ENCODE assay signal across 29 cellular contexts in the genomic region with DNA sequence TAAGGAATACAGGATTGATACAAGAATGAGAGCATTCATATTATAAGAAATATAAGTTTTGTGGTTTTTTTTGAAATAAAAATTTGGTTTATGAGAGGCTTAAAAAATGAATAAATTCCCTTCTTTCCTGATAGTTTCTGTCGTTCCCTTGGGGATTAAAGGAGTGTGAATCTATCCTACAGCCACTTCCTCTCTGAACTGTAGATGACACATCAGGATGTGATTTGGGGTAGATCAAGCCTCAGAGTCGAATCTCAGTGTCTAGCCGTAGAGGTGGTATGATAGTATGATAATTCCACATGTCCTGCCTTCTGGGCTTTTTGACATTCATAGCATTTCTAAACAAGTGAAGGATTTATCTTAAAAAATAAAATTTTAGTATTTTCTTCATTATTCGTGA.
DNase-seq lines count a peak whose midpoint lies in the region; ATAC-seq, FAIRE-seq and TF ChIP-seq lines count a peak whose summit lies in the region.
"Had no signal": no experiment of that assay in that cellular context is flagged by ENCODE, and none has a peak within 500 bp of the region (broad histone marks: within the 10 kb centered on the region; RNA-seq: fewer than 3 reads in every experiment).

No MANE protein-coding gene starts in this region.

- H3K79me2 ChIP-seq in HepG2 (ENCODE audit: insufficient read depth, low read length), result no peaks in the 10 kb centered on the region

- POLR2A ChIA-PET in HepG2 (lab: Yijun Ruan, JAX), result no interaction called here

- H4K91ac ChIP-seq in mesenchymal stem cell (ENCODE audit: low read length), result no peak overlapping the region

- no peaks in the 10 kb centered on the region for H4K20me1 ChIP-seq in HepG2 (ENCODE audit: insufficient read depth, low read length)

- 80% methylated on average over 1 of the region's 4 CpGs for WGBS in mesenchymal stem cell
- 98% methylated on average over 4 of the region's 4 CpGs for WGBS in HepG2 (ENCODE audit: low lambda C conversion rate)

- H3K4me3 ChIP-seq in AG10803 (ENCODE audit: low read length), result no peak overlapping the region
- H3K4me3 ChIP-seq in mesenchymal stem cell (ENCODE audit: insufficient read depth in 1 of 2, low read depth in 1 of 2, low read length in 2 of 2), result no peak overlapping the region
- no peak overlapping the region for H3K4me3 ChIP-seq in uterus
- no peak overlapping the region for H3K4me3 ChIP-seq in HepG2 (replicated peaks in 1 of 3; ENCODE audit: insufficient read depth in 1 of 3, low read depth in 2 of 3, low read length in 3 of 3)
- H3K4me3 ChIP-seq: adrenal gland, lower lobe of right lung, right lobe of liver, SJCRH30, tibial nerve had no signal

- H3K23ac ChIP-seq in mesenchymal stem cell (ENCODE audit: low read length in 2 of 2), result no peak overlapping the region

- no peak overlapping the region for H2BK15ac ChIP-seq in mesenchymal stem cell (ENCODE audit: low read depth, poor library complexity, severe bottlenecking)

- no peak for TF ChIP-seq RAD21 in HepG2 (CRISPR knock-in tag; IDR thresholded peaks at IDR 0.05)

- H2AFZ ChIP-seq in mesenchymal stem cell (ENCODE audit: low read depth, low read length) (no peak overlapping the region), HepG2 (ENCODE audit: low read length) (no peak overlapping the region)

- H3K4me1 ChIP-seq in mesenchymal stem cell (ENCODE audit: control insufficient read depth, insufficient read depth, low read depth, low read length) (no peaks in the 10 kb centered on the region), uterus (no peaks in the 10 kb centered on the region), HepG2 (ENCODE audit: insufficient read depth, low read length) (no peaks in the 10 kb centered on the region)
- H3K4me1 ChIP-seq: BE2C, lower lobe of right lung, right lobe of liver, SJCRH30 had no signal

- H3K4me2 ChIP-seq in mesenchymal stem cell (ENCODE audit: low read length, poor library complexity, severe bottlenecking) (no peak overlapping the region), HepG2 (ENCODE audit: low read depth, low read length) (no peak overlapping the region)

- H3K4ac ChIP-seq in mesenchymal stem cell (ENCODE audit: low read depth in 1 of 2, low read length in 2 of 2), result no peak overlapping the region

- H2BK5ac ChIP-seq in mesenchymal stem cell (ENCODE audit: low read depth, low read length, poor library complexity, severe bottlenecking), result no peak overlapping the region

- in situ Hi-C loops in HepG2 (cut with HindIII; ENCODE audit: extremely low pct_ligation_motif_present, low pct_unique_long_range_greater_than_20kb), result no loop called here

- H3K9me3 ChIP-seq in mesenchymal stem cell (ENCODE audit: control insufficient read depth, low read length) (peaks cover 2% of the 10 kb centered on the region), uterus (no peaks in the 10 kb centered on the region), HepG2 (ENCODE audit: low read length) (no peaks in the 10 kb centered on the region)
- H3K9me3 ChIP-seq: BE2C, lower lobe of right lung, right lobe of liver, SJCRH30 had no signal

- no peak overlapping the region for H3K18ac ChIP-seq in mesenchymal stem cell (ENCODE audit: low read depth in 1 of 2, low read length in 2 of 2)

- H4K8ac ChIP-seq in mesenchymal stem cell (ENCODE audit: low read length), result no peak overlapping the region

- H3K9ac ChIP-seq in mesenchymal stem cell (ENCODE audit: low read length) (no peak overlapping the region), HepG2 (ENCODE audit: insufficient read depth, low read depth, low read length) (no peak overlapping the region)

- no peak for TF ChIP-seq POLR2A in uterus (IDR thresholded peaks at IDR 0.05)
- TF ChIP-seq POLR2A in HepG2 (IDR thresholded peaks at IDR 0.05; ENCODE audit: insufficient read depth in 1 of 2, low read depth in 2 of 2, low read length in 2 of 2), result no peak

- H2AK5ac ChIP-seq in mesenchymal stem cell (ENCODE audit: low read length, severe bottlenecking), result no peak overlapping the region

- TF ChIP-seq CTCF in AG10803 (conservative IDR thresholded peaks at IDR 0.05; ENCODE audit: low read length) (no peak), uterus (IDR thresholded peaks at IDR 0.05) (no peak), HepG2 (CRISPR knock-in tag; IDR thresholded peaks at IDR 0.05) (no peak)

- no peak for FAIRE-seq in HepG2 (lab: Jason Lieb, UNC)
- FAIRE-seq: A204.1, bronchial epithelial cell had no signal

- H3K27ac ChIP-seq in mesenchymal stem cell (ENCODE audit: low read length, poor library complexity, severe bottlenecking), result no peak overlapping the region
- H3K27ac ChIP-seq in uterus, result no peak overlapping the region
- no peak overlapping the region for H3K27ac ChIP-seq in HepG2 (ENCODE audit: extremely low read length, insufficient read depth, low read length)
- H3K27ac ChIP-seq: adrenal gland, lower lobe of right lung, right lobe of liver, SJCRH30, tibial nerve had no signal

- peaks cover 7% of the 10 kb centered on the region for H3K79me1 ChIP-seq in mesenchymal stem cell (replicated peaks; ENCODE audit: low read length, poor library complexity, severe bottlenecking)

- BruUV-seq in HepG2 (replicated peaks; lab: Mats Ljungman, UMichigan), result no TSS peak

- no peak overlapping the region for H3K14ac ChIP-seq in mesenchymal stem cell (ENCODE audit: low read length in 2 of 2)

- peak; percentile 79 for ATAC-seq in SK-N-SH treated with all-trans-retinoic acid at 6 μM for 48 hours
- ATAC-seq in HepG2, result no peak
- ATAC-seq: activated T-cell treated with anti-CD3 and anti-CD28 coated beads, Interleukin-2, amount 50 U/mL, for 4 hours; lower lobe of right lung; Panc1; right lobe of liver had no signal

- no peak overlapping the region for H2BK12ac ChIP-seq in mesenchymal stem cell (ENCODE audit: low read length in 2 of 2)

- intact Hi-C loops in uterus (cut with DNase I; ENCODE audit: low total_unique reads), result no loop called here
- intact Hi-C loops in HepG2 (cut with micrococcal nuclease; ENCODE audit: unreplicated experiment), result no loop called here

- DNase-seq in AG10803 (ENCODE audit: low read depth), result peak; percentile 59
- DNase-seq in HT1080 (ENCODE audit: low read depth), result peak; percentile 60
- peak; percentile 40 for DNase-seq in mesenchymal stem cell
- no peak for DNase-seq in uterus
- DNase-seq in NCI-H1436 treated with DMSO at 0.1 percent for 48 hours (lab: John Stamatoyannopoulos, UW), result no peak
- DNase-seq in COLO668 (lab: John Stamatoyannopoulos, UW; ENCODE audit: unreplicated experiment), result no peak
- DNase-seq in HepG2 (ENCODE audit: low spot score), result no peak
- DNase-seq: activated CD4-positive, alpha-beta T cell treated with anti-CD3 and anti-CD28 coated beads for 48 hours; activated naive CD4-positive, alpha-beta T cell treated with Interleukin-2 at 50 U/mL for 16 hours; activated T-cell treated with anti-CD3 and anti-CD28 coated beads, Interleukin-2, amount 50 U/mL, for 4 hours; adrenal gland; BE2C; cortex of kidney; DND-41; glutamatergic neuron; lower lobe of right lung; NCI-H146; NCI-H524 treated with DMSO at 0.1 percent for 48 hours; NK-92 treated with Interleukin-12 subunit alpha and Interleukin-12 subunit beta, amount 100 ng/mL, for 24 hours; posterior cingulate gyrus; right lobe of liver; SJCRH30; stimulated activated CD4-positive, alpha-beta T cell treated with anti-CD3 and anti-CD28 coated beads, Interleukin-15, amount 100 ng/mL, for 24 hours; T-helper 2 cell had no signal

- TF ChIP-seq EP300 in HepG2 (IDR thresholded peaks at IDR 0.05; ENCODE audit: low read depth in 2 of 2, low read length in 2 of 2) (no peak), HepG2 (CRISPR knock-in tag; IDR thresholded peaks at IDR 0.05; ENCODE audit: borderline replicate concordance) (no peak)

- CTCF ChIA-PET in HepG2 (lab: Yijun Ruan, JAX; ENCODE audit: low intra/inter-chr PET ratio, low total read pairs), result no interaction called here

- peaks cover 3 to 9% of the 10 kb centered on the region in 2 experiments for H3K36me3 ChIP-seq in mesenchymal stem cell (ENCODE audit: control insufficient read depth in 1 of 2, insufficient read depth in 2 of 2, low read depth in 1 of 2, low read length in 2 of 2)
- H3K36me3 ChIP-seq in uterus, result no peaks in the 10 kb centered on the region
- H3K36me3 ChIP-seq in HepG2 (replicated peaks in 1 of 2; ENCODE audit: control insufficient read depth in 1 of 2, insufficient read depth in 2 of 2, low read length in 2 of 2), result peaks cover 1 to 3% of the 10 kb centered on the region in 2 experiments; a peak in 2 of 5 replicates
- H3K36me3 ChIP-seq: adrenal gland, BE2C, lower lobe of right lung, right lobe of liver, SJCRH30, tibial nerve had no signal

- H3K27me3 ChIP-seq in mesenchymal stem cell (ENCODE audit: control insufficient read depth in 1 of 2, insufficient read depth in 1 of 2, low read length in 2 of 2), result no peaks in the 10 kb centered on the region
- no peaks in the 10 kb centered on the region for H3K27me3 ChIP-seq in uterus
- H3K27me3 ChIP-seq in HepG2 (ENCODE audit: control insufficient read depth in 1 of 2, insufficient read depth in 2 of 2, low read length in 2 of 2), result no peaks in the 10 kb centered on the region
- H3K27me3 ChIP-seq: adrenal gland, BE2C, right lobe of liver, SJCRH30, tibial nerve had no signal

- H2BK120ac ChIP-seq in mesenchymal stem cell (ENCODE audit: low read depth, low read length), result no peak overlapping the region

TF ChIP-seq in SK-N-SH treated with all-trans-retinoic acid at 6 μM for 48 hours, 23 proteins besides CTCF, POLR2A, EP300 and RAD21:
- TF ChIP-seq ZFP3 (CRISPR knock-in tag; IDR thresholded peaks at IDR 0.05) (no peak), OSR1 (CRISPR knock-in tag; IDR thresholded peaks at IDR 0.05) (no peak)

TF ChIP-seq in HepG2, 621 proteins besides CTCF, POLR2A, EP300 and RAD21 (continues in another document):
- TF ChIP-seq, protein P1, sequence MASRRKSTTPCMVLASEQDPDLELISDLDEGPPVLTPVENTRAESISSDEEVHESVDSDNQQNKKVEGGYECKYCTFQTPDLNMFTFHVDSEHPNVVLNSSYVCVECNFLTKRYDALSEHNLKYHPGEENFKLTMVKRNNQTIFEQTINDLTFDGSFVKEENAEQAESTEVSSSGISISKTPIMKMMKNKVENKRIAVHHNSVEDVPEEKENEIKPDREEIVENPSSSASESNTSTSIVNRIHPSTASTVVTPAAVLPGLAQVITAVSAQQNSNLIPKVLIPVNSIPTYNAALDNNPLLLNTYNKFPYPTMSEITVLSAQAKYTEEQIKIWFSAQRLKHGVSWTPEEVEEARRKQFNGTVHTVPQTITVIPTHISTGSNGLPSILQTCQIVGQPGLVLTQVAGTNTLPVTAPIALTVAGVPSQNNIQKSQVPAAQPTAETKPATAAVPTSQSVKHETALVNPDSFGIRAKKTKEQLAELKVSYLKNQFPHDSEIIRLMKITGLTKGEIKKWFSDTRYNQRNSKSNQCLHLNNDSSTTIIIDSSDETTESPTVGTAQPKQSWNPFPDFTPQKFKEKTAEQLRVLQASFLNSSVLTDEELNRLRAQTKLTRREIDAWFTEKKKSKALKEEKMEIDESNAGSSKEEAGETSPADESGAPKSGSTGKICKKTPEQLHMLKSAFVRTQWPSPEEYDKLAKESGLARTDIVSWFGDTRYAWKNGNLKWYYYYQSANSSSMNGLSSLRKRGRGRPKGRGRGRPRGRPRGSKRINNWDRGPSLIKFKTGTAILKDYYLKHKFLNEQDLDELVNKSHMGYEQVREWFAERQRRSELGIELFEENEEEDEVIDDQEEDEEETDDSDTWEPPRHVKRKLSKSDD (CRISPR knock-in tag; IDR thresholded peaks at IDR 0.05; ENCODE audit: low read depth), result no peak
- no peak for TF ChIP-seq SMC3 (IDR thresholded peaks at IDR 0.05; ENCODE audit: low read length)
- no peak for TF ChIP-seq YEATS4 (CRISPR knock-in tag; IDR thresholded peaks at IDR 0.05; ENCODE audit: borderline replicate concordance)

Comparison
In these comparisons a context has a peak if more than half of its experiments do, and no peak if none do; other contexts are left out.
1. DNase-seq: peak in AG10803 (single experiment), HT1080 (single experiment) and mesenchymal stem cell (single experiment); none in uterus (0 of 2), NCI-H1436 treated with DMSO at 0.1 percent for 48 hours (single experiment), COLO668 (single experiment) and HepG2 (single experiment).